Comparison of ENCODE assay signal across 9 cellular contexts in genomic region chr2:201618744-201619654, GRCh38. TPM values are rescaled to one million over a fixed set of nuclear protein-coding genes. Genes with fewer than 3 reads are reported as not detected.
DNase-seq lines count a peak whose midpoint lies in the region; ATAC-seq and TF ChIP-seq lines count a peak whose summit lies in the region.
"Had no signal": no experiment of that assay in that cellular context is flagged by ENCODE, and none has a peak within 500 bp of the region (broad histone marks: within the 10 kb centered on the region; RNA-seq: fewer than 3 reads in every experiment).

No MANE protein-coding gene starts in this region.

- H2AFZ ChIP-seq in smooth muscle cell (ENCODE audit: low read depth) = no peak overlapping the region

- in situ Hi-C loops in GM13977 (cut with MboI; ENCODE audit: low pct_unique_long_range_greater_than_20kb, low sequenced_read_pairs, unreplicated experiment) = no loop called here

- TF ChIP-seq CTCF in Peyer's patch (IDR thresholded peaks at IDR 0.05) (peak in 2 of 6 experiments; percentile 22 to 37), gastroesophageal sphincter (IDR thresholded peaks at IDR 0.05) (peak in 3 of 4 experiments; percentile 44 to 66 (median 55)), psoas muscle (IDR thresholded peaks at IDR 0.05) (no peak), smooth muscle cell (IDR thresholded peaks at IDR 0.05; ENCODE audit: borderline replicate concordance, insufficient read depth, poor library complexity, severe bottlenecking) (no peak), GM13977 (IDR thresholded peaks at IDR 0.05; ENCODE audit: extremely low read depth, insufficient read depth, missing control alignments) (no peak)

- H3K27me3 ChIP-seq in Peyer's patch (no peaks in the 10 kb centered on the region), gastroesophageal sphincter (no peaks in the 10 kb centered on the region), psoas muscle (ENCODE audit: insufficient read depth in 3 of 3, low read length in 2 of 3) (no peaks in the 10 kb centered on the region), smooth muscle cell (ENCODE audit: low read depth) (no peaks in the 10 kb centered on the region)

- H3K9me3 ChIP-seq in Peyer's patch (no peaks in the 10 kb centered on the region), gastroesophageal sphincter (no peaks in the 10 kb centered on the region), psoas muscle (no peaks in the 10 kb centered on the region), smooth muscle cell (replicated peaks; ENCODE audit: low read depth) (no peaks in the 10 kb centered on the region)

- TF ChIP-seq POLR2A in Peyer's patch (IDR thresholded peaks at IDR 0.05) (no peak), gastroesophageal sphincter (IDR thresholded peaks at IDR 0.05) (no peak)

- H3K36me3 ChIP-seq in Peyer's patch = no peaks in the 10 kb centered on the region
- H3K36me3 ChIP-seq in gastroesophageal sphincter = peaks cover 0 to 15% of the 10 kb centered on the region in 2 donors
- peaks cover 0 to 11% of the 10 kb centered on the region in 2 donors for H3K36me3 ChIP-seq in psoas muscle (ENCODE audit: insufficient read depth in 1 of 2, low read depth in 1 of 2)
- H3K36me3 ChIP-seq in smooth muscle cell (ENCODE audit: low read depth) = no peaks in the 10 kb centered on the region

- ATAC-seq in gastroesophageal sphincter (peak; percentile 77), psoas muscle (peak; percentile 62 to 81 (median 75)), GM21526 (IDR thresholded peaks at IDR 0.05; ENCODE audit: low FRiP score, unreplicated experiment) (no peak), HG02938 (IDR thresholded peaks at IDR 0.05; ENCODE audit: unreplicated experiment) (no peak)

- DNase-seq in DMS53 treated with DMSO at 0.1 percent for 48 hours (lab: John Stamatoyannopoulos, UW; ENCODE audit: unreplicated experiment) = peak; percentile 64
- peak in 2 of 3 donors; percentile 50 to 60 for DNase-seq in Peyer's patch
- peak; percentile 79 to 83 for DNase-seq in psoas muscle
- no peak for DNase-seq in smooth muscle cell (lab: John Stamatoyannopoulos, UW; ENCODE audit: unreplicated experiment)
- DNase-seq in GM13977 (ENCODE audit: low spot score) = no peak

- no peak overlapping the region for H3K27ac ChIP-seq in Peyer's patch
- peak overlapping the region in 1 of 4 donors; percentile 40 for H3K27ac ChIP-seq in gastroesophageal sphincter
- H3K27ac ChIP-seq in psoas muscle = no peak overlapping the region
- no peak overlapping the region for H3K27ac ChIP-seq in smooth muscle cell (ENCODE audit: low read depth)
- H3K27ac ChIP-seq: SK-N-MC had no signal

- peaks cover 9% of the 10 kb centered on the region for H3F3A ChIP-seq in smooth muscle cell (ENCODE audit: low read depth)

- no peak for TF ChIP-seq EP300 in gastroesophageal sphincter (IDR thresholded peaks at IDR 0.05)

- no peaks in the 10 kb centered on the region for H4K20me1 ChIP-seq in smooth muscle cell (ENCODE audit: low read depth)

- 45 to 50% methylated on average over 6 to 17 of the region's 39 CpGs for WGBS in gastroesophageal sphincter (ENCODE audit: low coverage in 1 of 2), 2 donors
- 35 to 39% (median 37%) methylated on average over 39 of the region's 39 CpGs for WGBS in psoas muscle, 3 donors
- 92% methylated on average over 39 of the region's 39 CpGs for WGBS in smooth muscle cell (ENCODE audit: low lambda C conversion rate)

- H3K9ac ChIP-seq in smooth muscle cell (ENCODE audit: low read depth) = no peak overlapping the region

- H3K4me1 ChIP-seq in Peyer's patch = no peaks in the 10 kb centered on the region
- peaks cover 0 to 8% (median 0%) of the 10 kb centered on the region in 3 donors for H3K4me1 ChIP-seq in gastroesophageal sphincter
- no peaks in the 10 kb centered on the region for H3K4me1 ChIP-seq in psoas muscle
- H3K4me1 ChIP-seq in smooth muscle cell (ENCODE audit: low read depth) = no peaks in the 10 kb centered on the region

- intact Hi-C loops in psoas muscle (cut with DNase I) = no loop called here

- no peak overlapping the region for H3K4me2 ChIP-seq in smooth muscle cell

- H3K4me3 ChIP-seq in Peyer's patch (no peak overlapping the region), gastroesophageal sphincter (peak overlapping the region in 1 of 2 donors; percentile 26), psoas muscle (peak overlapping the region; percentile 13), smooth muscle cell (no peak overlapping the region)
- H3K4me3 ChIP-seq: SK-N-MC had no signal

- H3K79me2 ChIP-seq in smooth muscle cell (ENCODE audit: low read depth) = no peaks in the 10 kb centered on the region

RNA-seq across cellular contexts. Expression of gene TMEM237, which starts 24.3 kb away (rescaled TPM):
- total RNA-seq in Peyer's patch (10 to 100 TPM in 1 of 4 donors, 1 to 10 TPM in 3; 2.7 to 13.2 (median 6.0) TPM), gastroesophageal sphincter (10 to 100 TPM; 12.3 to 32.8 (median 24.4) TPM), psoas muscle (10 to 100 TPM in 3 of 4 donors, 1 to 10 TPM in 1; 9.7 to 19.5 (median 15.8) TPM), smooth muscle cell (38.3 and 47.4 TPM in 2 replicates)
- polyA plus RNA-seq in psoas muscle (10 to 100 TPM in 2 of 3 donors, 1 to 10 TPM in 1; 7.0 to 13.9 (median 11.6) TPM), smooth muscle cell (23.8 and 25.6 TPM in 2 replicates)

Comparison
In these comparisons a context has a peak if more than half of its experiments do, and no peak if none do; other contexts are left out.
1. DNase-seq: peak in DMS53 treated with DMSO at 0.1 percent for 48 hours (single experiment), Peyer's patch (2 of 3) and psoas muscle (2 of 2); none in smooth muscle cell (single experiment) and GM13977 (single experiment).
2. CTCF ChIP-seq: peak in gastroesophageal sphincter (3 of 4); none in psoas muscle (single experiment), smooth muscle cell (single experiment) and GM13977 (single experiment).
3. ATAC-seq: peak in gastroesophageal sphincter (single experiment) and psoas muscle (4 of 4); none in GM21526 (single experiment) and HG02938 (single experiment).